In the genomic region with DNA sequence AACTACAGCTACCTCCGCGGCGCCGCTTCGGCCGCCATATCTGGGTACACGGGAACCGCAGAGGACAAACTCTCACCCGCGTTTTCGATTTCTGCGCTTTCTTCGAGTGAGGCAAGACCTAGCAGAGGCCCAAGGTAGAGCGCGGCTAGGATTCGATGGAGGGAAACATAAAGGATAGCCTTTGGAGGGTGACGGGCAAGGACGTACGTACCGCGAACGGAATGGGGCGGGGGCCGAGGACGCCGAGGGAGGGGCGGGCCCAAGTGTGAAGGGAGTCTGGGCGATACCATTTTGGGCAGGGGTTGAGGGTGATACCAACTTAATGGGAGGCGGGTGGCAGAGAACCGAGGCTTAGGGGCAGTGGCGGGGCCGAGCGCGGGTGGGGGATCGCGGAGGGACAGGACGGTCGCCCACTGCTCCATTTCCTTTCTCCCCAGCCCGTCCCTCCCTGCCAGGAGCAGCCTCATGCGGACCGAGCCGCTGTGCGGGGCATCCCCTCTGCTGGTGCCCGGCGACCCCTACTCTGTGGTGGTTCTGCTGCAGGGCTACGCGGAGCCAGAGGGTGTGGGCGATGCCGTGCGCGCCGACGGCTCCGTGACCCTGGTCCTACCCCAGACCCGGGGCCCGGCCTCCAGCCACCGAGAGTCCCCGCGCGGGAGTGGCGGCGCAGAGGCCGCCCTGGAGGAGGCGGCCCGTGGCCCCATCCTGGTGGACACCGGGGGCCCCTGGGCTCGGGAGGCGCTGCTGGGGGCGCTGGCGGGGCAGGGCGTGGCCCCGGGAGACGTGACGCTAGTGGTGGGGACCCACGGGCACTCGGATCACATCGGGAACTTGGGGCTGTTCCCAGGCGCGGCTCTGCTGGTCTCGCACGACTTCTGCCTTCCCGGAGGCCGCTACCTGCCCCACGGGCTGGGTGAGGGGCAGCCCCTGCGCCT, we compare ENCODE assay signal across 1 cellular context.
TF ChIP-seq lines count a peak whose summit lies in the region.

A gene with protein sequence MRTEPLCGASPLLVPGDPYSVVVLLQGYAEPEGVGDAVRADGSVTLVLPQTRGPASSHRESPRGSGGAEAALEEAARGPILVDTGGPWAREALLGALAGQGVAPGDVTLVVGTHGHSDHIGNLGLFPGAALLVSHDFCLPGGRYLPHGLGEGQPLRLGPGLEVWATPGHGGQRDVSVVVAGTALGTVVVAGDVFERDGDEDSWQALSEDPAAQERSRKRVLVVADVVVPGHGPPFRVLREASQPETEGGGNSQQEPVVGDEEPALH (plus strand): TSS at position 37 of the 935 bp plus-strand sequence. CDS start 429 bp downstream, at position 466.

TF ChIP-seq in HEK293, 187 proteins besides CTCF, POLR2A, EP300 and RAD21 (continued from another document and continues in another):
- TF ChIP-seq, protein P1, sequence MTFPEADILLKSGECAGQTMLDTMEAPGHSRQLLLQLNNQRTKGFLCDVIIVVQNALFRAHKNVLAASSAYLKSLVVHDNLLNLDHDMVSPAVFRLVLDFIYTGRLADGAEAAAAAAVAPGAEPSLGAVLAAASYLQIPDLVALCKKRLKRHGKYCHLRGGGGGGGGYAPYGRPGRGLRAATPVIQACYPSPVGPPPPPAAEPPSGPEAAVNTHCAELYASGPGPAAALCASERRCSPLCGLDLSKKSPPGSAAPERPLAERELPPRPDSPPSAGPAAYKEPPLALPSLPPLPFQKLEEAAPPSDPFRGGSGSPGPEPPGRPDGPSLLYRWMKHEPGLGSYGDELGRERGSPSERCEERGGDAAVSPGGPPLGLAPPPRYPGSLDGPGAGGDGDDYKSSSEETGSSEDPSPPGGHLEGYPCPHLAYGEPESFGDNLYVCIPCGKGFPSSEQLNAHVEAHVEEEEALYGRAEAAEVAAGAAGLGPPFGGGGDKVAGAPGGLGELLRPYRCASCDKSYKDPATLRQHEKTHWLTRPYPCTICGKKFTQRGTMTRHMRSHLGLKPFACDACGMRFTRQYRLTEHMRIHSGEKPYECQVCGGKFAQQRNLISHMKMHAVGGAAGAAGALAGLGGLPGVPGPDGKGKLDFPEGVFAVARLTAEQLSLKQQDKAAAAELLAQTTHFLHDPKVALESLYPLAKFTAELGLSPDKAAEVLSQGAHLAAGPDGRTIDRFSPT (tag by site-specific recombination; IDR thresholded peaks at IDR 0.05): peak; percentile 96
- TF ChIP-seq EGR2 (tag by site-specific recombination; IDR thresholded peaks at IDR 0.05; ENCODE audit: low read depth) (peak; percentile 65), ZNF629 (tag by site-specific recombination; IDR thresholded peaks at IDR 0.05) (peak; percentile 63), ZNF350 (tag by site-specific recombination; IDR thresholded peaks at IDR 0.05) (no peak), ZNF529 (tag by site-specific recombination; IDR thresholded peaks at IDR 0.05; ENCODE audit: insufficient replicate concordance) (no peak), WT1 (tag by site-specific recombination; IDR thresholded peaks at IDR 0.05) (peak; percentile 63), SCRT2 (tag by site-specific recombination; IDR thresholded peaks at IDR 0.05) (no peak), ZNF248 (tag by site-specific recombination; IDR thresholded peaks at IDR 0.05) (no peak), ZNF626 (tag by site-specific recombination; IDR thresholded peaks at IDR 0.05) (no peak), KLF1 (tag by site-specific recombination; IDR thresholded peaks at IDR 0.05) (peak; percentile 44; the same call in 1 of the 2 replicates), ZNF664 (tag by site-specific recombination; IDR thresholded peaks at IDR 0.05) (0 out of 2 replicates have a peak, but pooled peaks have one; percentile 30), HOXD13 (CRISPR knock-in tag; IDR thresholded peaks at IDR 0.05; ENCODE audit: borderline replicate concordance) (no peak), ZNF48 (tag by site-specific recombination; IDR thresholded peaks at IDR 0.05) (no peak), TRIM28 (IDR thresholded peaks at IDR 0.05; ENCODE audit: borderline replicate concordance, low read length) (no peak), ZNF366 (tag by site-specific recombination; conservative IDR thresholded peaks at IDR 0.05) (peak; percentile 73; the same call in 1 of the 2 replicates), ZNF202 (tag by site-specific recombination; IDR thresholded peaks at IDR 0.05; ENCODE audit: borderline replicate concordance) (no peak), ZNF416 (tag by site-specific recombination; IDR thresholded peaks at IDR 0.05) (no peak), HOXA7 (CRISPR knock-in tag; IDR thresholded peaks at IDR 0.05; ENCODE audit: borderline replicate concordance) (no peak), ZNF670 (tag by site-specific recombination; IDR thresholded peaks at IDR 0.05; ENCODE audit: low read depth) (no peak), ZNF266 (tag by site-specific recombination; IDR thresholded peaks at IDR 0.05; ENCODE audit: low read depth) (no peak), BCL11B (tag by site-specific recombination; IDR thresholded peaks at IDR 0.05; ENCODE audit: low read depth) (peak; percentile 76; the same call in 1 of the 2 replicates), ZNF138 (tag by site-specific recombination; IDR thresholded peaks at IDR 0.05; ENCODE audit: borderline replicate concordance) (no peak), ZEB2 (tag by site-specific recombination; IDR thresholded peaks at IDR 0.05) (peak; percentile 93; the same call in 1 of the 2 replicates), IKZF3 (tag by site-specific recombination; IDR thresholded peaks at IDR 0.05) (no peak), ZNF292 (tag by site-specific recombination; IDR thresholded peaks at IDR 0.05; ENCODE audit: borderline replicate concordance, low read depth) (no peak), ZNF677 (tag by site-specific recombination; IDR thresholded peaks at IDR 0.05) (no peak), ZNF610 (tag by site-specific recombination; IDR thresholded peaks at IDR 0.05; ENCODE audit: borderline replicate concordance) (no peak), ZBTB21 (tag by site-specific recombination; IDR thresholded peaks at IDR 0.05) (no peak), ZNF530 (tag by site-specific recombination; IDR thresholded peaks at IDR 0.05; ENCODE audit: low read depth) (no peak), YY2 (tag by site-specific recombination; IDR thresholded peaks at IDR 0.05) (no peak; the same call in 1 of the 2 replicates), ZNF558 (tag by site-specific recombination; IDR thresholded peaks at IDR 0.05) (0 out of 2 replicates have a peak, but pooled peaks have one; percentile 44), ZNF140 (tag by site-specific recombination; IDR thresholded peaks at IDR 0.05) (no peak), YY1 (tag by site-specific recombination; IDR thresholded peaks at IDR 0.05) (0 out of 2 replicates have a peak, but pooled peaks have one; percentile 83), ZNF776 (tag by site-specific recombination; IDR thresholded peaks at IDR 0.05; ENCODE audit: borderline replicate concordance) (no peak), REPIN1 (tag by site-specific recombination; IDR thresholded peaks at IDR 0.05; ENCODE audit: low read depth) (no peak), ZNF560 (tag by site-specific recombination; IDR thresholded peaks at IDR 0.05; ENCODE audit: borderline replicate concordance) (no peak)
- TF ChIP-seq, protein P2, sequence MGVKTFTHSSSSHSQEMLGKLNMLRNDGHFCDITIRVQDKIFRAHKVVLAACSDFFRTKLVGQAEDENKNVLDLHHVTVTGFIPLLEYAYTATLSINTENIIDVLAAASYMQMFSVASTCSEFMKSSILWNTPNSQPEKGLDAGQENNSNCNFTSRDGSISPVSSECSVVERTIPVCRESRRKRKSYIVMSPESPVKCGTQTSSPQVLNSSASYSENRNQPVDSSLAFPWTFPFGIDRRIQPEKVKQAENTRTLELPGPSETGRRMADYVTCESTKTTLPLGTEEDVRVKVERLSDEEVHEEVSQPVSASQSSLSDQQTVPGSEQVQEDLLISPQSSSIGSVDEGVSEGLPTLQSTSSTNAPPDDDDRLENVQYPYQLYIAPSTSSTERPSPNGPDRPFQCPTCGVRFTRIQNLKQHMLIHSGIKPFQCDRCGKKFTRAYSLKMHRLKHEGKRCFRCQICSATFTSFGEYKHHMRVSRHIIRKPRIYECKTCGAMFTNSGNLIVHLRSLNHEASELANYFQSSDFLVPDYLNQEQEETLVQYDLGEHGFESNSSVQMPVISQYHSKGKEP (tag by site-specific recombination; IDR thresholded peaks at IDR 0.05): no peak
- TF ChIP-seq, protein P3, sequence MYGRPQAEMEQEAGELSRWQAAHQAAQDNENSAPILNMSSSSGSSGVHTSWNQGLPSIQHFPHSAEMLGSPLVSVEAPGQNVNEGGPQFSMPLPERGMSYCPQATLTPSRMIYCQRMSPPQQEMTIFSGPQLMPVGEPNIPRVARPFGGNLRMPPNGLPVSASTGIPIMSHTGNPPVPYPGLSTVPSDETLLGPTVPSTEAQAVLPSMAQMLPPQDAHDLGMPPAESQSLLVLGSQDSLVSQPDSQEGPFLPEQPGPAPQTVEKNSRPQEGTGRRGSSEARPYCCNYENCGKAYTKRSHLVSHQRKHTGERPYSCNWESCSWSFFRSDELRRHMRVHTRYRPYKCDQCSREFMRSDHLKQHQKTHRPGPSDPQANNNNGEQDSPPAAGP (tag by site-specific recombination; IDR thresholded peaks at IDR 0.05): peak; percentile 83
- TF ChIP-seq, protein P4, sequence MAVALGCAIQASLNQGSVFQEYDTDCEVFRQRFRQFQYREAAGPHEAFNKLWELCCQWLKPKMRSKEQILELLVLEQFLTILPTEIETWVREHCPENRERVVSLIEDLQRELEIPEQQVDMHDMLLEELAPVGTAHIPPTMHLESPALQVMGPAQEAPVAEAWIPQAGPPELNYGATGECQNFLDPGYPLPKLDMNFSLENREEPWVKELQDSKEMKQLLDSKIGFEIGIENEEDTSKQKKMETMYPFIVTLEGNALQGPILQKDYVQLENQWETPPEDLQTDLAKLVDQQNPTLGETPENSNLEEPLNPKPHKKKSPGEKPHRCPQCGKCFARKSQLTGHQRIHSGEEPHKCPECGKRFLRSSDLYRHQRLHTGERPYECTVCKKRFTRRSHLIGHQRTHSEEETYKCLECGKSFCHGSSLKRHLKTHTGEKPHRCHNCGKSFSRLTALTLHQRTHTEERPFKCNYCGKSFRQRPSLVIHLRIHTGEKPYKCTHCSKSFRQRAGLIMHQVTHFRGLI (tag by site-specific recombination; IDR thresholded peaks at IDR 0.05): no peak; the same call in 1 of the 2 replicates
- TF ChIP-seq, protein P5, sequence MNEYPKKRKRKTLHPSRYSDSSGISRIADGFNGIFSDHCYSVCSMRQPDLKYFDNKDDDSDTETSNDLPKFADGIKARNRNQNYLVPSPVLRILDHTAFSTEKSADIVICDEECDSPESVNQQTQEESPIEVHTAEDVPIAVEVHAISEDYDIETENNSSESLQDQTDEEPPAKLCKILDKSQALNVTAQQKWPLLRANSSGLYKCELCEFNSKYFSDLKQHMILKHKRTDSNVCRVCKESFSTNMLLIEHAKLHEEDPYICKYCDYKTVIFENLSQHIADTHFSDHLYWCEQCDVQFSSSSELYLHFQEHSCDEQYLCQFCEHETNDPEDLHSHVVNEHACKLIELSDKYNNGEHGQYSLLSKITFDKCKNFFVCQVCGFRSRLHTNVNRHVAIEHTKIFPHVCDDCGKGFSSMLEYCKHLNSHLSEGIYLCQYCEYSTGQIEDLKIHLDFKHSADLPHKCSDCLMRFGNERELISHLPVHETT (tag by site-specific recombination; IDR thresholded peaks at IDR 0.05): no peak
- TF ChIP-seq, protein P6, sequence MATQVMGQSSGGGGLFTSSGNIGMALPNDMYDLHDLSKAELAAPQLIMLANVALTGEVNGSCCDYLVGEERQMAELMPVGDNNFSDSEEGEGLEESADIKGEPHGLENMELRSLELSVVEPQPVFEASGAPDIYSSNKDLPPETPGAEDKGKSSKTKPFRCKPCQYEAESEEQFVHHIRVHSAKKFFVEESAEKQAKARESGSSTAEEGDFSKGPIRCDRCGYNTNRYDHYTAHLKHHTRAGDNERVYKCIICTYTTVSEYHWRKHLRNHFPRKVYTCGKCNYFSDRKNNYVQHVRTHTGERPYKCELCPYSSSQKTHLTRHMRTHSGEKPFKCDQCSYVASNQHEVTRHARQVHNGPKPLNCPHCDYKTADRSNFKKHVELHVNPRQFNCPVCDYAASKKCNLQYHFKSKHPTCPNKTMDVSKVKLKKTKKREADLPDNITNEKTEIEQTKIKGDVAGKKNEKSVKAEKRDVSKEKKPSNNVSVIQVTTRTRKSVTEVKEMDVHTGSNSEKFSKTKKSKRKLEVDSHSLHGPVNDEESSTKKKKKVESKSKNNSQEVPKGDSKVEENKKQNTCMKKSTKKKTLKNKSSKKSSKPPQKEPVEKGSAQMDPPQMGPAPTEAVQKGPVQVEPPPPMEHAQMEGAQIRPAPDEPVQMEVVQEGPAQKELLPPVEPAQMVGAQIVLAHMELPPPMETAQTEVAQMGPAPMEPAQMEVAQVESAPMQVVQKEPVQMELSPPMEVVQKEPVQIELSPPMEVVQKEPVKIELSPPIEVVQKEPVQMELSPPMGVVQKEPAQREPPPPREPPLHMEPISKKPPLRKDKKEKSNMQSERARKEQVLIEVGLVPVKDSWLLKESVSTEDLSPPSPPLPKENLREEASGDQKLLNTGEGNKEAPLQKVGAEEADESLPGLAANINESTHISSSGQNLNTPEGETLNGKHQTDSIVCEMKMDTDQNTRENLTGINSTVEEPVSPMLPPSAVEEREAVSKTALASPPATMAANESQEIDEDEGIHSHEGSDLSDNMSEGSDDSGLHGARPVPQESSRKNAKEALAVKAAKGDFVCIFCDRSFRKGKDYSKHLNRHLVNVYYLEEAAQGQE (tag by site-specific recombination; IDR thresholded peaks at IDR 0.05): peak; percentile 30; the same call in 1 of the 2 replicates
- TF ChIP-seq, protein P7, sequence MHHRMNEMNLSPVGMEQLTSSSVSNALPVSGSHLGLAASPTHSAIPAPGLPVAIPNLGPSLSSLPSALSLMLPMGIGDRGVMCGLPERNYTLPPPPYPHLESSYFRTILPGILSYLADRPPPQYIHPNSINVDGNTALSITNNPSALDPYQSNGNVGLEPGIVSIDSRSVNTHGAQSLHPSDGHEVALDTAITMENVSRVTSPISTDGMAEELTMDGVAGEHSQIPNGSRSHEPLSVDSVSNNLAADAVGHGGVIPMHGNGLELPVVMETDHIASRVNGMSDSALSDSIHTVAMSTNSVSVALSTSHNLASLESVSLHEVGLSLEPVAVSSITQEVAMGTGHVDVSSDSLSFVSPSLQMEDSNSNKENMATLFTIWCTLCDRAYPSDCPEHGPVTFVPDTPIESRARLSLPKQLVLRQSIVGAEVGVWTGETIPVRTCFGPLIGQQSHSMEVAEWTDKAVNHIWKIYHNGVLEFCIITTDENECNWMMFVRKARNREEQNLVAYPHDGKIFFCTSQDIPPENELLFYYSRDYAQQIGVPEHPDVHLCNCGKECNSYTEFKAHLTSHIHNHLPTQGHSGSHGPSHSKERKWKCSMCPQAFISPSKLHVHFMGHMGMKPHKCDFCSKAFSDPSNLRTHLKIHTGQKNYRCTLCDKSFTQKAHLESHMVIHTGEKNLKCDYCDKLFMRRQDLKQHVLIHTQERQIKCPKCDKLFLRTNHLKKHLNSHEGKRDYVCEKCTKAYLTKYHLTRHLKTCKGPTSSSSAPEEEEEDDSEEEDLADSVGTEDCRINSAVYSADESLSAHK (tag by site-specific recombination; IDR thresholded peaks at IDR 0.05): no peak
- TF ChIP-seq, protein P8, sequence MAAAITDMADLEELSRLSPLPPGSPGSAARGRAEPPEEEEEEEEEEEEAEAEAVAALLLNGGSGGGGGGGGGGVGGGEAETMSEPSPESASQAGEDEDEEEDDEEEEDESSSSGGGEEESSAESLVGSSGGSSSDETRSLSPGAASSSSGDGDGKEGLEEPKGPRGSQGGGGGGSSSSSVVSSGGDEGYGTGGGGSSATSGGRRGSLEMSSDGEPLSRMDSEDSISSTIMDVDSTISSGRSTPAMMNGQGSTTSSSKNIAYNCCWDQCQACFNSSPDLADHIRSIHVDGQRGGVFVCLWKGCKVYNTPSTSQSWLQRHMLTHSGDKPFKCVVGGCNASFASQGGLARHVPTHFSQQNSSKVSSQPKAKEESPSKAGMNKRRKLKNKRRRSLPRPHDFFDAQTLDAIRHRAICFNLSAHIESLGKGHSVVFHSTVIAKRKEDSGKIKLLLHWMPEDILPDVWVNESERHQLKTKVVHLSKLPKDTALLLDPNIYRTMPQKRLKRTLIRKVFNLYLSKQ (tag by site-specific recombination; IDR thresholded peaks at IDR 0.05; ENCODE audit: borderline replicate concordance): peak; percentile 58; the same call in 1 of the 2 replicates
